Comparison of ENCODE assay signal across 8 cellular contexts in genomic region chr17:31596382-31597323, GRCh38.
DNase-seq lines count a peak whose midpoint lies in the region; ATAC-seq and TF ChIP-seq lines count a peak whose summit lies in the region.

No MANE protein-coding gene starts in this region.

- no peaks in the 10 kb centered on the region for H3K36me3 Mint-ChIP-seq in naive B cell

- H3K27me3 Mint-ChIP-seq in naive B cell: no peaks in the 10 kb centered on the region

- peak; percentile 99 for DNase-seq in ACHN
- peak; percentile 53 for DNase-seq in GM13977 (ENCODE audit: low spot score)
- DNase-seq in SK-N-DZ (ENCODE audit: low spot score): peak; percentile 71
- peak; percentile 99 for DNase-seq in fibroblast of gingiva (ENCODE audit: low read depth)
- peak; percentile 52 for DNase-seq in naive B cell
- no peak for DNase-seq in NCI-H524 treated with DMSO at 0.1 percent for 48 hours (lab: John Stamatoyannopoulos, UW)
- no peak for DNase-seq in NCI-H146 (lab: John Stamatoyannopoulos, UW)

- H3K9me3 Mint-ChIP-seq in naive B cell: no peaks in the 10 kb centered on the region

- peak overlapping the region; percentile 73 to 87 (median 85) for H3K27ac Mint-ChIP-seq in naive B cell

- peaks cover 24 to 33% (median 26%) of the 10 kb centered on the region in 3 donors for H3K4me1 Mint-ChIP-seq in naive B cell

- ATAC-seq in HG03342 (IDR thresholded peaks at IDR 0.05; ENCODE audit: unreplicated experiment) (peak; percentile 78), naive B cell (ENCODE audit: low read depth in 2 of 2) (peak; percentile 95 to 96)

- peak overlapping the region in 7 of 8 donors; percentile 32 to 86 (median 66) for H3K4me3 Mint-ChIP-seq in naive B cell

- TF ChIP-seq CTCF in GM13977 (IDR thresholded peaks at IDR 0.05; ENCODE audit: extremely low read depth, insufficient read depth, missing control alignments): no peak

- in situ Hi-C loops in ACHN (cut with HindIII; ENCODE audit: low pct_ligation_motif_present, low pct_unique_long_range_greater_than_20kb, low sequenced_read_pairs) (no loop called here), GM13977 (cut with MboI; ENCODE audit: low pct_unique_long_range_greater_than_20kb, low sequenced_read_pairs, unreplicated experiment) (no loop called here)

Comparison
In these comparisons a context has a peak if more than half of its experiments do, and no peak if none do; other contexts are left out.
1. DNase-seq: peak in ACHN (single experiment), GM13977 (single experiment), SK-N-DZ (single experiment), fibroblast of gingiva (single experiment) and naive B cell (single experiment); none in NCI-H524 treated with DMSO at 0.1 percent for 48 hours (single experiment) and NCI-H146 (single experiment).